ENCODE assay signal across 25 cellular contexts in the genomic region with DNA sequence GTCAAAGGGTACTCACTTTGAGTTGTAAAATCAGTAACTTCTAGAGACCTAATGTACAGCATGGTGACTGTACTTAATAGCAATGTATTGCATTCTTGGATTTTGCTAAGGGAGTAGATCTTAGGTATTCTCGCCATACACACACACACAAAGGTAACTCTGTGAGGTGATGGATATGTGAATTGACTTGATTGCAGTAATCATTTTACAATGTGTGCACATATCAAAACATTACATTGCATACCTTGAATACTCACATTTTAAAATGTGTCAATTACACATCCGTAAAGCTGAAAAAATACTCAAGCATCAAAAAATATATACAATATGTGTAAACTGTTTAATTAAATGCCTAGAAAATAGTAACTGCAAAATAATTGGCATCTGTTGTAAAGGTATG.
"Had no signal": no experiment of that assay in that cellular context is flagged by ENCODE, and none has a peak within 500 bp of the region (broad histone marks: within the 10 kb centered on the region; RNA-seq: fewer than 3 reads in every experiment).

No MANE protein-coding gene starts in this region.

- H3K9me3 ChIP-seq: colonic mucosa, esophagus squamous epithelium, gastrocnemius medialis, heart right ventricle, left lung, lower lobe of right lung, mucosa of descending colon had no signal

- H3K36me3 ChIP-seq: colonic mucosa, esophagus squamous epithelium, gastrocnemius medialis, heart right ventricle, left lung, lower lobe of right lung had no signal

- FAIRE-seq: endometrium, islet of Langerhans, keratinocyte had no signal

- H3K27me3 ChIP-seq: colonic mucosa, gastrocnemius medialis, left lung had no signal

- H3K4me3 ChIP-seq: colonic mucosa, esophagus squamous epithelium, gastrocnemius medialis, heart right ventricle, left lung, lower lobe of right lung, mucosa of descending colon had no signal

- H3K27ac ChIP-seq: colonic mucosa, epithelial cell of prostate, esophagus squamous epithelium, gastrocnemius medialis, heart right ventricle, left lung, lower lobe of right lung had no signal

- H3K4me1 ChIP-seq: colonic mucosa, gastrocnemius medialis, heart right ventricle, left lung, lower lobe of right lung had no signal

- DNase-seq: colonic mucosa; cortex of kidney; effector CD8-positive, alpha-beta T cell; effector memory CD8-positive, alpha-beta T cell; endodermal cell; erythroblast; esophagus squamous epithelium; foreskin fibroblast; foreskin melanocyte; gastrocnemius medialis; glutamatergic neuron; head of caudate nucleus; heart right ventricle; hippocampal formation; left cardiac atrium; left lung; left ventricle myocardium superior; lower lobe of right lung; mesenchymal stem cell; mucosa of descending colon; naive B cell had no signal
